ENCODE assay signal across 8 cellular contexts in genomic region chr19:1000095-1000494, GRCh38. TPM values are rescaled to one million over a fixed set of nuclear protein-coding genes. Genes with fewer than 3 reads are reported as not detected.
DNase-seq lines count a peak whose midpoint lies in the region; ATAC-seq, FAIRE-seq and TF ChIP-seq lines count a peak whose summit lies in the region.

A gene with protein sequence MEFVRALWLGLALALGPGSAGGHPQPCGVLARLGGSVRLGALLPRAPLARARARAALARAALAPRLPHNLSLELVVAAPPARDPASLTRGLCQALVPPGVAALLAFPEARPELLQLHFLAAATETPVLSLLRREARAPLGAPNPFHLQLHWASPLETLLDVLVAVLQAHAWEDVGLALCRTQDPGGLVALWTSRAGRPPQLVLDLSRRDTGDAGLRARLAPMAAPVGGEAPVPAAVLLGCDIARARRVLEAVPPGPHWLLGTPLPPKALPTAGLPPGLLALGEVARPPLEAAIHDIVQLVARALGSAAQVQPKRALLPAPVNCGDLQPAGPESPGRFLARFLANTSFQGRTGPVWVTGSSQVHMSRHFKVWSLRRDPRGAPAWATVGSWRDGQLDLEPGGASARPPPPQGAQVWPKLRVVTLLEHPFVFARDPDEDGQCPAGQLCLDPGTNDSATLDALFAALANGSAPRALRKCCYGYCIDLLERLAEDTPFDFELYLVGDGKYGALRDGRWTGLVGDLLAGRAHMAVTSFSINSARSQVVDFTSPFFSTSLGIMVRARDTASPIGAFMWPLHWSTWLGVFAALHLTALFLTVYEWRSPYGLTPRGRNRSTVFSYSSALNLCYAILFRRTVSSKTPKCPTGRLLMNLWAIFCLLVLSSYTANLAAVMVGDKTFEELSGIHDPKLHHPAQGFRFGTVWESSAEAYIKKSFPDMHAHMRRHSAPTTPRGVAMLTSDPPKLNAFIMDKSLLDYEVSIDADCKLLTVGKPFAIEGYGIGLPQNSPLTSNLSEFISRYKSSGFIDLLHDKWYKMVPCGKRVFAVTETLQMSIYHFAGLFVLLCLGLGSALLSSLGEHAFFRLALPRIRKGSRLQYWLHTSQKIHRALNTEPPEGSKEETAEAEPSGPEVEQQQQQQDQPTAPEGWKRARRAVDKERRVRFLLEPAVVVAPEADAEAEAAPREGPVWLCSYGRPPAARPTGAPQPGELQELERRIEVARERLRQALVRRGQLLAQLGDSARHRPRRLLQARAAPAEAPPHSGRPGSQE (plus strand): TSS chr19:1000419. CDS start chr19:1000438, 19 bp downstream.

- CTCF ChIA-PET in HEK293 (lab: Yijun Ruan, JAX) = interaction anchor here (0.8 to 1.3 kb wide), 2 partner anchors 14 to 26 kb away, joined by 3 read pairs; no protein-coding TSS in a partner anchor
- CTCF ChIA-PET in GM12878 (lab: Yijun Ruan, JAX) = interaction anchor here (1.7 kb wide), 1 partner anchor 75 kb away, joined by 4 read pairs; no protein-coding TSS in a partner anchor

- no peaks in the 10 kb centered on the region for H4K20me1 ChIP-seq in GM12878 (ENCODE audit: control insufficient read depth, insufficient read depth)

- TF ChIP-seq POLR2A in GM12878 (IDR thresholded peaks at IDR 0.05; ENCODE audit: low read depth, low read length) = no peak

- no peak within 1 kb of the TSS for H2AFZ ChIP-seq in GM12878 (ENCODE audit: control insufficient read depth, low read depth, low read length)

- 0 out of 2 replicates have a peak, but pooled peaks have one; percentile 27 for TF ChIP-seq RAD21 in GM12878 (IDR thresholded peaks at IDR 0.05; ENCODE audit: insufficient read depth, low read depth, low read length)

- TF ChIP-seq CTCF in AG10803 (conservative IDR thresholded peaks at IDR 0.05; ENCODE audit: low read length) (peak; percentile 47), HEK293 (tag by site-specific recombination; IDR thresholded peaks at IDR 0.05) (peak; percentile 86), GM12878 (IDR thresholded peaks at IDR 0.05 in 2 of 3, conservative IDR thresholded peaks at IDR 0.05 in 1 of 3; ENCODE audit: control insufficient read depth in 2 of 3, extremely low read depth in 1 of 3, insufficient read depth in 1 of 3, low read depth in 3 of 3, low read length in 3 of 3) (peak; percentile 44 to 60 (median 49)), kidney (IDR thresholded peaks at IDR 0.05; ENCODE audit: borderline replicate concordance, extremely low read depth, insufficient read depth) (peak; percentile 17)

- no peak within 1 kb of the TSS; the same call in none of the 2 replicates for H3K4me3 ChIP-seq in AG10803 (ENCODE audit: low read length)
- peak within 1 kb of the TSS; percentile 27 for H3K4me3 ChIP-seq in HEK293 (ENCODE audit: low read depth, low read length)
- no peak within 1 kb of the TSS for H3K4me3 ChIP-seq in GM12878
- no peak within 1 kb of the TSS for H3K4me3 ChIP-seq in kidney (ENCODE audit: low read length in 2 of 2)

- DNase-seq in AG10803 (ENCODE audit: low read depth) (peak; percentile 44), T-helper 9 cell (peak; percentile 55), GM12878 (ENCODE audit: low read depth, low spot score) (no peak), kidney (peak; percentile 86), globus pallidus (ENCODE audit: low spot score) (no peak), Ammon's horn (ENCODE audit: low spot score) (no peak)
- peak; percentile 36 for DNase-seq in stimulated activated CD8-positive, alpha-beta memory T cell treated with anti-CD3 and anti-CD28 coated beads, Interleukin-12 subunit alpha, Interleukin-12 subunit beta, amount 100 ng/mL, for 4 hours (ENCODE audit: low read depth)

- SMC1A ChIA-PET in GM12878 (lab: Charles Lee; ENCODE audit: uncharacterized antibody, unreplicated experiment) = no interaction called here

- H3K27me3 ChIP-seq in GM12878 (replicated peaks in 1 of 2; ENCODE audit: control insufficient read depth in 2 of 2, insufficient read depth in 2 of 2, low read length in 1 of 2) = peaks cover 3 to 5% of the 10 kb centered on the region in 2 experiments; a peak in 3 of 4 replicates

- H3K4me1 ChIP-seq in HEK293 (ENCODE audit: control insufficient read depth, insufficient read depth, low read length) = peaks cover 7% of the 10 kb centered on the region
- H3K4me1 ChIP-seq in GM12878 (ENCODE audit: control insufficient read depth, insufficient read depth, low read length) = no peaks in the 10 kb centered on the region; the same call in 1 of the 2 replicates
- peaks cover 8 to 12% of the 10 kb centered on the region in 2 donors for H3K4me1 ChIP-seq in kidney (ENCODE audit: control insufficient read depth in 1 of 2, insufficient read depth in 1 of 2, low read depth in 1 of 2, low read length in 2 of 2)

- intact Hi-C loops in GM12878 (cut with micrococcal nuclease; ENCODE audit: unreplicated experiment) (loop anchor here (1.0 kb wide), 1 partner anchor 75 kb away; no protein-coding TSS in a partner anchor), kidney (cut with DNase I) (no loop called here)

- H3K79me2 ChIP-seq in GM12878 (ENCODE audit: control insufficient read depth, insufficient read depth, low read length) = no peaks in the 10 kb centered on the region

- POLR2A ChIA-PET in HEK293 (lab: Yijun Ruan, JAX) (no interaction called here), GM12878 (lab: Charles Lee) (interaction anchor here (0.6 to 1.1 kb wide), 2 partner anchors 19 to 77 kb away, joined by 3 to 4 read pairs; no protein-coding TSS in a partner anchor)

- no TSS peak for BruUV-seq in GM12878 (replicated peaks; lab: Mats Ljungman, UMichigan)

- no peak for TF ChIP-seq EP300 in GM12878 (IDR thresholded peaks at IDR 0.05; ENCODE audit: borderline replicate concordance in 1 of 2, control insufficient read depth in 1 of 2, low read depth in 2 of 2, low read length in 2 of 2)

- in situ Hi-C loops in GM12878 (cut with MboI) = no loop called here

- peak; percentile 65 for ATAC-seq in GM12878

- H3K4me2 ChIP-seq in GM12878 (ENCODE audit: control insufficient read depth, insufficient read depth) = no peak within 1 kb of the TSS

- RAD21 ChIA-PET in GM12878 (lab: Charles Lee; ENCODE audit: unreplicated experiment) = interaction anchor here (1.4 kb wide), 1 partner anchor 143 kb away, joined by 4 read pairs; no protein-coding TSS in a partner anchor

- H3K9me3 ChIP-seq in HEK293 (ENCODE audit: control insufficient read depth, insufficient read depth, low read depth, low read length) (no peaks in the 10 kb centered on the region), GM12878 (replicated peaks; ENCODE audit: control insufficient read depth, insufficient read depth, low read length) (no peaks in the 10 kb centered on the region), kidney (ENCODE audit: control insufficient read depth in 1 of 2, low read length in 2 of 2) (no peaks in the 10 kb centered on the region)

- H3K27ac ChIP-seq in HEK293 (ENCODE audit: extremely low read depth, low read depth, low read length) (no peak within 1 kb of the TSS), GM12878 (ENCODE audit: control insufficient read depth, insufficient read depth) (no peak within 1 kb of the TSS), kidney (ENCODE audit: low read depth in 2 of 2, low read length in 2 of 2) (no peak within 1 kb of the TSS)

- H3K9ac ChIP-seq in GM12878 (ENCODE audit: control insufficient read depth, insufficient read depth, low read length) (no peak within 1 kb of the TSS), kidney (ENCODE audit: low read length in 2 of 2) (no peak within 1 kb of the TSS)

- FAIRE-seq in GM12878 (lab: Jason Lieb, UNC) = no peak
- FAIRE-seq in kidney (lab: Jason Lieb, UNC) = no peak

- no peaks in the 10 kb centered on the region for H3K36me3 ChIP-seq in HEK293 (ENCODE audit: control insufficient read depth in 2 of 2, insufficient read depth in 1 of 2, low read length in 2 of 2)
- no peaks in the 10 kb centered on the region for H3K36me3 ChIP-seq in GM12878 (ENCODE audit: control insufficient read depth in 2 of 2, insufficient read depth in 2 of 2, low read length in 1 of 2)
- H3K36me3 ChIP-seq in kidney (ENCODE audit: control insufficient read depth in 1 of 2, insufficient read depth in 2 of 2, low read length in 2 of 2) = no peaks in the 10 kb centered on the region

- WGBS in GM12878 (ENCODE audit: insufficient coverage, insufficient replicate concordance, low lambda C conversion rate, missing lambda C conversion rate) = 3% methylated on average over 15 of the region's 43 CpGs

RNA-seq across cellular contexts. Expression of the gene that starts here (rescaled TPM):
- total RNA-seq in GM12878 (2013; cell fraction: nucleolus; rRNA removed) = 0.15 and 0.17 TPM in 2 replicates
- total RNA-seq in GM12878 (2014; rRNA removed) = not detected in 2 replicates
- total RNA-seq in GM12878 (2014; rRNA removed; fragmentation: Illumina TruSeq; extraction: Trizol) = not detected in 2 replicates
- total RNA-seq in GM12878 (2021) = 0.15 TPM in 1 of 2 replicates, not detected in the other
- not detected for polyA plus RNA-seq in GM12878 (2011; ENCODE audit: low read depth)
- not detected in 2 replicates for polyA plus RNA-seq in GM12878 (2011; rRNA removed)
- 0.20 TPM in 1 of 2 replicates, not detected in the other for polyA plus RNA-seq in GM12878 (2011; cell fraction: cytosol; rRNA removed)
- 0.04 and 0.10 TPM in 2 replicates for polyA plus RNA-seq in GM12878 (2011; cell fraction: nucleus; rRNA removed)
- 0.11 and 0.26 TPM in 2 replicates for polyA plus RNA-seq in GM12878 (2012)
- not detected in 2 replicates for polyA plus RNA-seq in GM12878 (2014; fragmentation: Illumina TruSeq; extraction: Trizol)
- not detected for polyA plus RNA-seq in GM12878 (2014; fragmentation: Nextera tagmentation; extraction: Ambion mirVana)
- not detected in 2 replicates for polyA plus RNA-seq in GM12878 (2014; rRNA removed)
- not detected for polyA plus RNA-seq in GM12878 (2016; fragmentation: Nextera tagmentation; extraction: Ambion mirVana)
- polyA minus RNA-seq in GM12878 (2011; rRNA and poly(A)+ RNA removed) = not detected in 2 replicates
- polyA minus RNA-seq in GM12878 (2011; cell fraction: cytosol; rRNA and poly(A)+ RNA removed) = not detected in 2 replicates
- not detected in 2 replicates for polyA minus RNA-seq in GM12878 (2011; cell fraction: nucleus; rRNA and poly(A)+ RNA removed)
- total RNA-seq in kidney = 0.44 TPM
- 0.15 TPM for polyA plus RNA-seq in kidney (ENCODE audit: insufficient read depth, low read depth, low replicate concordance)

Comparison
In these comparisons a context has a peak if more than half of its experiments do, and no peak if none do; other contexts are left out.
1. Peak in ATAC-seq in GM12878; RNA of the gene not detected or under 1 TPM.
2. Peak in DNase-seq in kidney; RNA of the gene not detected or under 1 TPM.
3. DNase-seq: peak in AG10803 (single experiment), T-helper 9 cell (single experiment) and stimulated activated CD8-positive, alpha-beta memory T cell treated with anti-CD3 and anti-CD28 coated beads, Interleukin-12 subunit alpha, Interleukin-12 subunit beta, amount 100 ng/mL, for 4 hours (single experiment); none in GM12878 (single experiment), globus pallidus (single experiment) and Ammon's horn (single experiment).
4. CTCF ChIP-seq: peak in every context shown above with its lines; median percentile 86 in HEK293; 49 in GM12878; 47 in AG10803; 17 in kidney.